ENCODE assay signal across 8 cellular contexts in the genomic region with DNA sequence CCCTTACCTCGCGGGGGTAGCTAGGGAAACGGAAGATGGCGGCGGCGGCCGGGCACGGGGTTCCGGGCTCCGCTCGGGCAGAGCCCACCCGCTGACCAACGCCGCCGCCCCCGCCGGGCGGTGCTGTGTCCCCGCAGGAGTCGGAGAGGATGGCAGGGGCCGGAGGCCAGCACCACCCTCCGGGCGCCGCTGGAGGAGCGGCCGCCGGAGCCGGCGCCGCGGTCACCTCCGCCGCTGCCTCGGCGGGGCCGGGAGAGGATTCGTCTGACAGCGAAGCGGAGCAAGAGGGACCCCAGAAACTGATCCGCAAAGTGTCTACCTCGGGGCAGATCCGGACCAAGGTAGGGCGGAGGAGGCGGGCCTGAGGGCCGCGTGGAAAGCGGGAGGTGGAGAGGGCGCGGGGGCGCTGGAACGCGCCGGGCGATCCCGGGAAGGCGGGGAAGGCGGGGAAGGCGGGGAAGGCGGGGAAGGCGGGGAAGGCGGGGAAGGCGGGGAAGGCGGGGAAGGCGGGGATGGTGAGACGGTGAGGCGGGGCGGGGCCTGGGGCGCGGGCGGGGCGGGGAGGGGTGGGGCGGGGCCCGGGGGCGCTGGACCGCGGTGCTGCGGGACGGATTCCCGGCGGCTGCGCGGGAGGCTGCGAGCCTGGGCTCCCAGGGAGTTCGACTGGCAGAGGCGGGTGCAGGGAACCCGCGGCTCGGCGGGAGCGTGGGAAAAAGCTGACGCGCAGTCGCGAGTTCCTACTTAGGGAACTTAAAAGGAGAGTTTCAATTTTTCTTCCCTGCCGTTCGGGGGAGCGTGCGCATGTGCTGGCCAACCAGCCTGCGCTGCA. TPM values are rescaled to one million over a fixed set of nuclear protein-coding genes. Genes with fewer than 3 reads are reported as not detected.
DNase-seq lines count a peak whose midpoint lies in the region; ATAC-seq and TF ChIP-seq lines count a peak whose summit lies in the region.

A gene with protein sequence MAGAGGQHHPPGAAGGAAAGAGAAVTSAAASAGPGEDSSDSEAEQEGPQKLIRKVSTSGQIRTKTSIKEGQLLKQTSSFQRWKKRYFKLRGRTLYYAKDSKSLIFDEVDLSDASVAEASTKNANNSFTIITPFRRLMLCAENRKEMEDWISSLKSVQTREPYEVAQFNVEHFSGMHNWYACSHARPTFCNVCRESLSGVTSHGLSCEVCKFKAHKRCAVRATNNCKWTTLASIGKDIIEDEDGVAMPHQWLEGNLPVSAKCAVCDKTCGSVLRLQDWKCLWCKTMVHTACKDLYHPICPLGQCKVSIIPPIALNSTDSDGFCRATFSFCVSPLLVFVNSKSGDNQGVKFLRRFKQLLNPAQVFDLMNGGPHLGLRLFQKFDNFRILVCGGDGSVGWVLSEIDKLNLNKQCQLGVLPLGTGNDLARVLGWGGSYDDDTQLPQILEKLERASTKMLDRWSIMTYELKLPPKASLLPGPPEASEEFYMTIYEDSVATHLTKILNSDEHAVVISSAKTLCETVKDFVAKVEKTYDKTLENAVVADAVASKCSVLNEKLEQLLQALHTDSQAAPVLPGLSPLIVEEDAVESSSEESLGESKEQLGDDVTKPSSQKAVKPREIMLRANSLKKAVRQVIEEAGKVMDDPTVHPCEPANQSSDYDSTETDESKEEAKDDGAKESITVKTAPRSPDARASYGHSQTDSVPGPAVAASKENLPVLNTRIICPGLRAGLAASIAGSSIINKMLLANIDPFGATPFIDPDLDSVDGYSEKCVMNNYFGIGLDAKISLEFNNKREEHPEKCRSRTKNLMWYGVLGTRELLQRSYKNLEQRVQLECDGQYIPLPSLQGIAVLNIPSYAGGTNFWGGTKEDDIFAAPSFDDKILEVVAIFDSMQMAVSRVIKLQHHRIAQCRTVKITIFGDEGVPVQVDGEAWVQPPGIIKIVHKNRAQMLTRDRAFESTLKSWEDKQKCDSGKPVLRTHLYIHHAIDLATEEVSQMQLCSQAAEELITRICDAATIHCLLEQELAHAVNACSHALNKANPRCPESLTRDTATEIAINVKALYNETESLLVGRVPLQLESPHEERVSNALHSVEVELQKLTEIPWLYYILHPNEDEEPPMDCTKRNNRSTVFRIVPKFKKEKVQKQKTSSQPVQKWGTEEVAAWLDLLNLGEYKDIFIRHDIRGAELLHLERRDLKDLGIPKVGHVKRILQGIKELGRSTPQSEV (plus strand): TSS at position 24 of the 829 bp plus-strand sequence. CDS start 126 bp downstream, at position 150.

- no peaks in the 10 kb centered on the region for H3K9me3 ChIP-seq in RWPE2 (ENCODE audit: severe bottlenecking)
- H3K9me3 ChIP-seq in testis, result no peaks in the 10 kb centered on the region

- peaks cover 22% of the 10 kb centered on the region for H3K36me3 Mint-ChIP-seq in Calu3 (ENCODE audit: insufficient read depth, unreplicated experiment)
- H3K36me3 Mint-ChIP-seq in nephron progenitor cell (ENCODE audit: low read depth), result peaks cover 5% of the 10 kb centered on the region

- peaks cover 19% of the 10 kb centered on the region for H3K36me3 ChIP-seq in RWPE2 (ENCODE audit: low read depth)
- H3K36me3 ChIP-seq in testis (ENCODE audit: low read depth, missing control alignments), result no peaks in the 10 kb centered on the region

- 0 to 1% methylated on average over 8 to 82 of the region's 99 CpGs for WGBS in testis, 2 donors

- intact Hi-C loops in Calu3 (cut with micrococcal nuclease; ENCODE audit: unreplicated experiment) (loop anchor here (2.0 kb wide), 1 partner anchor 58 kb away; no protein-coding TSS in a partner anchor), testis (cut with DNase I; ENCODE audit: low total_unique reads) (no loop called here)

- peak within 1 kb of the TSS; percentile 63 for H3K4me3 ChIP-seq in RWPE2 (ENCODE audit: severe bottlenecking)
- peak within 1 kb of the TSS; percentile 83 for H3K4me3 ChIP-seq in fibroblast of villous mesenchyme (ENCODE audit: low read depth, low read length)
- peak within 1 kb of the TSS; percentile 68 to 88 for H3K4me3 ChIP-seq in testis

- no peak for TF ChIP-seq POLR2A in testis (IDR thresholded peaks at IDR 0.05)

- no peaks in the 10 kb centered on the region for H3K9me3 Mint-ChIP-seq in Calu3 (ENCODE audit: low read depth, unreplicated experiment)
- no peaks in the 10 kb centered on the region for H3K9me3 Mint-ChIP-seq in nephron progenitor cell

- H3K4me1 Mint-ChIP-seq in Calu3 (ENCODE audit: low read depth, unreplicated experiment), result no peaks in the 10 kb centered on the region
- H3K4me1 Mint-ChIP-seq in nephron progenitor cell, result peaks cover 23% of the 10 kb centered on the region

- H3K27ac Mint-ChIP-seq in Calu3 (ENCODE audit: unreplicated experiment) (peak within 1 kb of the TSS; percentile 84), nephron progenitor cell (peak within 1 kb of the TSS; percentile 7)

- BruUV-seq in Calu3 (replicated peaks; lab: Mats Ljungman, UMichigan), result no TSS peak

- TF ChIP-seq CTCF in Calu3 (IDR thresholded peaks at IDR 0.05; ENCODE audit: unreplicated experiment), result no peak
- peak; percentile 14 for TF ChIP-seq CTCF in RWPE2 (IDR thresholded peaks at IDR 0.05; ENCODE audit: poor library complexity, severe bottlenecking)
- TF ChIP-seq CTCF in fibroblast of villous mesenchyme (IDR thresholded peaks at IDR 0.05; ENCODE audit: insufficient read depth, low read depth, low read length), result peak; percentile 23
- TF ChIP-seq CTCF in nephron progenitor cell (IDR thresholded peaks at IDR 0.05), result no peak
- no peak for TF ChIP-seq CTCF in testis (IDR thresholded peaks at IDR 0.05)

- ATAC-seq in GM19468 (IDR thresholded peaks at IDR 0.05; ENCODE audit: extremely low read depth, unreplicated experiment) (peak; percentile 35), RWPE2 (ENCODE audit: low read depth) (peak; percentile 64)

- CTCF ChIA-PET in Calu3 (lab: Charles Lee), result interaction anchor here (0.6 to 1.0 kb wide), 2 partner anchors 22 to 148 kb away, joined by 3 to 8 read pairs; no protein-coding TSS in a partner anchor

- H3K27me3 Mint-ChIP-seq in Calu3 (ENCODE audit: unreplicated experiment), result no peaks in the 10 kb centered on the region
- H3K27me3 Mint-ChIP-seq in nephron progenitor cell (ENCODE audit: low read depth, poor library complexity), result peaks cover 25% of the 10 kb centered on the region

- H3K27ac ChIP-seq in RWPE2 (ENCODE audit: poor library complexity, severe bottlenecking) (peak within 1 kb of the TSS; percentile 85), testis (peak within 1 kb of the TSS; percentile 75 to 90)

- H3K27me3 ChIP-seq in RWPE2 (ENCODE audit: insufficient read depth, poor library complexity, severe bottlenecking) (no peaks in the 10 kb centered on the region), testis (no peaks in the 10 kb centered on the region)

- DNase-seq in Calu3 (peak; percentile 75), HT-29 (ENCODE audit: low spot score) (peak; percentile 90), RWPE2 (ENCODE audit: low spot score) (peak; percentile 78), activated gamma-delta T cell treated with Interleukin-2 at 50 U/mL for 16 hours (peak; percentile 43), fibroblast of villous mesenchyme (ENCODE audit: low read depth) (peak; percentile 89), nephron progenitor cell (peak; percentile 84), testis (peak; percentile 85)

- peaks cover 18% of the 10 kb centered on the region for H3K4me1 ChIP-seq in RWPE2 (ENCODE audit: insufficient read depth, poor library complexity, severe bottlenecking)
- peaks cover 12% of the 10 kb centered on the region for H3K4me1 ChIP-seq in testis

- H3K4me3 Mint-ChIP-seq in Calu3 (ENCODE audit: low read depth, unreplicated experiment) (peak within 1 kb of the TSS; percentile 88), nephron progenitor cell (peak within 1 kb of the TSS; percentile 91)

RNA-seq across cellular contexts. Expression of the gene that starts here (rescaled TPM):
- total RNA-seq in Calu3 (2022) (18.9 and 19.1 TPM in 2 replicates), fibroblast of villous mesenchyme (16.0 and 16.4 TPM in 2 replicates), testis (10 to 100 TPM in 1 of 2 donors, 1 to 10 TPM in 1; 6.3 to 11.5 TPM)
- total RNA-seq in HT-29 (2014; rRNA removed; shearing (Covaris generic)), result 22.3 and 25.1 TPM in 2 replicates
- 9.8 TPM for polyA plus RNA-seq in testis (ENCODE audit: insufficient read depth, low read depth, low replicate concordance)

Comparison
In these comparisons a context has a peak if more than half of its experiments do, and no peak if none do; other contexts are left out.
1. Peak in every context shown above with its lines: DNase-seq, ATAC-seq, H3K4me3 ChIP-seq and H3K27ac ChIP-seq.
2. CTCF ChIP-seq: peak in RWPE2 (single experiment) and fibroblast of villous mesenchyme (single experiment); none in Calu3 (single experiment), nephron progenitor cell (single experiment) and testis (0 of 3).